ENCODE assay signal across 8 cellular contexts in the genomic region with DNA sequence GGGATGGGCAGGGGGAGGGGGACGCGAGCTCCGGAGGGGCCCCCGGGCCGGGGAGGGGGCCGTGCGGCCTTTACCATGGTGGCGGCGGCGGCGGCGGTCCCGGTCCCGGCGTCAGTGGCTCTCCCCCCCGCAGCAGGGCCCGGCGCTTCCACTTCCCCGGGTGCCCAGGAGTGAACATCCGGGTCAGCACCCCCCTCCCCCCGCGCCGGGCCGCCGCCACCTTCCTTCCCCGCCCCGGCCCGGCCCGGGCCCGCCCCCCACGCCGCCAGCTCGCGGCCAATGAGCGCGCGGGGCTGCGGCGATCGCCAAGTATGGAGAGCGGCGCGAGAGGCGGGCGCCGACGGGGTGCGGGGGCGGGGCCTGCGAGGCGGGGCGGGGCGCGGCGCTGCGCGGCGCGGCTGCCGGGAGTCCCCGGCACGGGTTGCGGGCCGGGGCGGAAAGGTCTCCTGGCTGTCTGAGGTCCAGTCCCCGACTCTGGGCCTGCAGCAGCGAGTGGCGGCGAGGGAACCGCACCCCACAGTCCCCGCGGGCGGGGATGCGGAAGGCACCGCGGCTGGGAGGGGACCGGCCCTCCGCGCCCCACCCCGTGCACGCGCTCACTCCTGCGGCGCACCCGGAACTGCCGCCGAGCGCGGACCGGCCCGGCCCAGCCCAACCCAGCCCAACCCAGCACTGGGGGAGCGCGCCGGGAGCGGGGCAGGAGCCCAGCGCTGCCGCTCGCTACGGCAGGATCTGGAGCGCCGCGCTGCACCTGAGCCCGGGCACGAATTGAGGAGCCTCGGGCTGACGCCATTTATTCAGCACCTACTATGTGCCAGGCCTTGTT. TPM values are rescaled to one million over a fixed set of nuclear protein-coding genes. Genes with fewer than 3 reads are reported as not detected.
DNase-seq lines count a peak whose midpoint lies in the region; ATAC-seq, FAIRE-seq and TF ChIP-seq lines count a peak whose summit lies in the region.

CAPZB (minus strand) TSS at position 178 of the 826 bp plus-strand sequence; CDS start at position 77, 101 bp downstream.

- peak within 1 kb of the TSS; percentile 92 to 98 for H3K9ac ChIP-seq in kidney (ENCODE audit: low read length in 2 of 2)

- H3K27ac ChIP-seq in kidney (ENCODE audit: low read depth in 2 of 2, low read length in 2 of 2) = peak within 1 kb of the TSS; percentile 97

- DNase-seq in AG08396 (ENCODE audit: low spot score) = peak; percentile 98
- DNase-seq in NCI-H345 (lab: John Stamatoyannopoulos, UW) = peak; percentile 93
- peak; percentile 90 for DNase-seq in activated CD4-positive, alpha-beta T cell treated with anti-CD3 and anti-CD28 coated beads for 1 hour
- peak; percentile 16 to 44 for DNase-seq in cerebellar nuclear complex (lab: John Stamatoyannopoulos, UW)
- DNase-seq in kidney = peak; percentile 99
- DNase-seq in stimulated activated CD4-positive, alpha-beta T cell treated with anti-CD3 and anti-CD28 coated beads, Interleukin-15, amount 100 ng/mL, for 1 hour (ENCODE audit: low read depth in 1 of 2, low spot score in 1 of 2) = peak; percentile 93 to 96

- H3K9me3 ChIP-seq in kidney (ENCODE audit: control insufficient read depth in 1 of 2, low read length in 2 of 2) = no peaks in the 10 kb centered on the region

- H3K36me3 ChIP-seq in kidney (ENCODE audit: control insufficient read depth in 1 of 2, insufficient read depth in 2 of 2, low read length in 2 of 2) = peaks cover 0 to 3% of the 10 kb centered on the region in 2 donors

- ATAC-seq in GM18909 (IDR thresholded peaks at IDR 0.05; ENCODE audit: poor library complexity, unreplicated experiment) = peak; percentile 82
- peak; percentile 68 for ATAC-seq in HG03139 (IDR thresholded peaks at IDR 0.05; ENCODE audit: unreplicated experiment)

- no peak for FAIRE-seq in kidney (lab: Jason Lieb, UNC)

- TF ChIP-seq CTCF in kidney (IDR thresholded peaks at IDR 0.05; ENCODE audit: borderline replicate concordance, extremely low read depth, insufficient read depth) = no peak

- H3K4me1 ChIP-seq in kidney (ENCODE audit: control insufficient read depth in 1 of 2, insufficient read depth in 1 of 2, low read depth in 1 of 2, low read length in 2 of 2) = peaks cover 28 to 48% of the 10 kb centered on the region in 2 donors

- intact Hi-C loops in kidney (cut with DNase I) = loop anchor here (10.0 kb wide), 1 partner anchor 159 kb away; the partner anchor contains the start of gene NBL1

- H3K4me3 ChIP-seq in kidney (ENCODE audit: low read length in 2 of 2) = peak within 1 kb of the TSS; percentile 80 to 95

RNA-seq across cellular contexts. Expression of gene CAPZB, which starts in this region (rescaled TPM):
- 265 TPM for total RNA-seq in kidney
- polyA plus RNA-seq in kidney (ENCODE audit: insufficient read depth, low read depth, low replicate concordance) = 253 TPM

Comparison
In these comparisons a context has a peak if more than half of its experiments do, and no peak if none do; other contexts are left out.
1. Peak in every context shown above with its lines: DNase-seq, ATAC-seq, H3K4me3 ChIP-seq and H3K27ac ChIP-seq.
2. DNase-seq: peak in every context shown above with its lines; median percentile 99 in kidney; 98 in AG08396; 94 in stimulated activated CD4-positive, alpha-beta T cell treated with anti-CD3 and anti-CD28 coated beads, Interleukin-15, amount 100 ng/mL, for 1 hour; 93 in NCI-H345; 90 in activated CD4-positive, alpha-beta T cell treated with anti-CD3 and anti-CD28 coated beads for 1 hour; 30 in cerebellar nuclear complex.